17 cellular contexts compared by ENCODE assay signal in the genomic region with DNA sequence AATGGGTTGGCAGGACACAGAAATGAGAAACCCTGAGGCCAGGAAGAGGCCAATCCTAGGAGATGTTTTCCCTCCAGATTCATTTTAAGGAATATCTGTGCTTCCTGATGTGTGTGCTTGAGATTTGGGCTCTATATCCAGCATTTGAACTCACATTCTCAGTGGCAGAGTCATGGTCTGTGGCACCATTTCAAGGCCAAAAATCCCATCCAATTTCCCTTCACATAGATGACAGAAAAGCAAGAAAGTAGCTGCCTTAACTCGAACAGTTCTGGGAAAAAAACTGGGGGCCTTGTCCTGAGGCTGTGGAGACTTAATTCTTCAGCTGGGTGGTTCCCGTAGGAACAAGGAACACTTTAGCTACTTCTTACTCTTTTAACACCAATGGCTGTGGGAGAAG. TPM values are rescaled to one million over a fixed set of nuclear protein-coding genes. Genes with fewer than 3 reads are reported as not detected.
DNase-seq lines count a peak whose midpoint lies in the region; ATAC-seq and TF ChIP-seq lines count a peak whose summit lies in the region.
"Had no signal": no experiment of that assay in that cellular context is flagged by ENCODE, and none has a peak within 500 bp of the region (broad histone marks: within the 10 kb centered on the region; RNA-seq: fewer than 3 reads in every experiment).

No MANE protein-coding gene starts in this region.

- H3K4me1 Mint-ChIP-seq in type B pancreatic cell (ENCODE audit: unreplicated experiment): no peaks in the 10 kb centered on the region
- H3K4me1 Mint-ChIP-seq: CD14-positive monocyte; CD8-positive, alpha-beta memory T cell had no signal

- H3K27me3 ChIP-seq in adipocyte (replicated peaks; ENCODE audit: control insufficient read depth, insufficient read depth, low read length): no peaks in the 10 kb centered on the region

- H3K4me3 Mint-ChIP-seq in type B pancreatic cell: no peak overlapping the region
- H3K4me3 Mint-ChIP-seq: CD14-positive monocyte; CD8-positive, alpha-beta memory T cell had no signal

- H3K4me1 ChIP-seq in adipocyte (ENCODE audit: control insufficient read depth, insufficient read depth, low read length): peaks cover 18% of the 10 kb centered on the region
- H3K4me1 ChIP-seq: Caco-2, HAP-1 had no signal

- H3K9ac ChIP-seq in adipocyte (ENCODE audit: low read length): no peak overlapping the region

- no peak overlapping the region for H3K4me3 ChIP-seq in adipocyte (ENCODE audit: low read length)
- H3K4me3 ChIP-seq: HAP-1 had no signal

- H3K9me3 Mint-ChIP-seq in type B pancreatic cell: no peaks in the 10 kb centered on the region
- H3K9me3 Mint-ChIP-seq: CD14-positive monocyte had no signal

- no peak overlapping the region for H3K27ac Mint-ChIP-seq in type B pancreatic cell
- H3K27ac Mint-ChIP-seq: CD14-positive monocyte; CD8-positive, alpha-beta memory T cell had no signal

- no peaks in the 10 kb centered on the region for H3K36me3 ChIP-seq in adipocyte (ENCODE audit: control insufficient read depth, insufficient read depth, low read length, severe bottlenecking)
- H3K36me3 ChIP-seq: HAP-1 had no signal

- TF ChIP-seq CTCF in type B pancreatic cell (conservative IDR thresholded peaks at IDR 0.05): no peak

- no peaks in the 10 kb centered on the region for H3K9me3 ChIP-seq in adipocyte (ENCODE audit: control insufficient read depth, low read length)
- H3K9me3 ChIP-seq: Caco-2, HAP-1 had no signal

- ATAC-seq in GM18867 (IDR thresholded peaks at IDR 0.05; ENCODE audit: unreplicated experiment): no peak
- ATAC-seq: HepG2 had no signal

- no peaks in the 10 kb centered on the region for H3K27me3 Mint-ChIP-seq in type B pancreatic cell

- peak; percentile 21 for DNase-seq in AG20443 (ENCODE audit: low spot score)
- DNase-seq in adipocyte (ENCODE audit: low read depth): peak; percentile 4
- DNase-seq in fibroblast of peridontal ligament (ENCODE audit: extremely low read depth): peak; percentile 49
- peak; percentile 21 for DNase-seq in stromal cell of bone marrow (ENCODE audit: low read depth)
- no peak for DNase-seq in type B pancreatic cell (ENCODE audit: extremely low spot score, unreplicated experiment)
- DNase-seq in dedifferentiated amniotic fluid mesenchymal stem cell (ENCODE audit: extremely low spot score): no peak
- DNase-seq: ACHN; Caco-2; CD8-positive, alpha-beta memory T cell; DND-41; GF-D8 had no signal

- H3K36me3 Mint-ChIP-seq in type B pancreatic cell: no peaks in the 10 kb centered on the region
- H3K36me3 Mint-ChIP-seq: CD14-positive monocyte; CD8-positive, alpha-beta memory T cell had no signal

RNA-seq across cellular contexts. Expression of gene TAF7L, which starts 27.4 kb away (rescaled TPM):
- 0.21 TPM in 1 of 2 replicates, not detected in the other for total RNA-seq in type B pancreatic cell (ENCODE audit: low replicate concordance)
- total RNA-seq: A172; Caco-2; CD8-positive, alpha-beta memory T cell; H1; HepG2 had no signal

RNA-seq across cellular contexts. Expression of gene DRP2, which starts 44.2 kb away (rescaled TPM):
- 0.14 and 1.3 TPM in 2 replicates for total RNA-seq in type B pancreatic cell (ENCODE audit: low replicate concordance)

Comparison
In these comparisons a context has a peak if more than half of its experiments do, and no peak if none do; other contexts are left out.
1. DNase-seq: peak in AG20443 (single experiment), adipocyte (single experiment), fibroblast of peridontal ligament (single experiment) and stromal cell of bone marrow (single experiment); none in type B pancreatic cell (single experiment) and dedifferentiated amniotic fluid mesenchymal stem cell (single experiment).